Comparison of ENCODE assay signal across 8 cellular contexts in the genomic region with DNA sequence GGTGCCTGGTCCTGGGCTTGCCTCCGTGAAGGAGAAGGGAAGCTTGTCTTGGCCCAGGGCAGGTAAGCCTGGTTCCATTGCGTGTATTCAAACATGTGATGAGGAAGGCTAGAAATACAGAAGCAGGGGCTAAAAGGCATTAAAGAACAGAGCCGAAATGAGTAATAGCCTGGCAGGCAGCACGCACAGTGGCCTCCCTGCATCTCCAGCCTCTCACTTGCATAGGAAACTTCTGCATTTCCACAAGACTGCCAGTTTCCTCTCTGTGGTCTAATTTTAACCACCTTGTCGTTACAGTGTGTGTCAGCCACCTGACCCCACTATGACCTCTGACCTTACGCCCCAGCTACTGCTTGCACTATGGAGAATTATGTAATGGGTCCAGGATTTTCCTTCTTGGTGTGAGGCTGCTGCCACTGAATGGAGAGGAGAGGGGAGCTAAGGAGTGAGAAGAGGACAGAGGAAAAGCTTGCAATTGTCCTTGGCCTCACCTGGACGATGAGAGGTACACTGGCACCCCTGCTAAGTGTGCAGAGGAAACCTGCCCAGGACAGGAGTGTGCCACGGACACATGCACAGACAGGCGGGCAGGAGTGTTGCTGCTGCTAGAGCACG. TPM values are rescaled to one million over a fixed set of nuclear protein-coding genes. Genes with fewer than 3 reads are reported as not detected.
DNase-seq lines count a peak whose midpoint lies in the region; ATAC-seq and TF ChIP-seq lines count a peak whose summit lies in the region.

No MANE protein-coding gene starts in this region.

- peak overlapping the region; percentile 59 for H3K27ac ChIP-seq in HL-60 (replicated peaks)
- peak overlapping the region; percentile 76 to 89 for H3K27ac ChIP-seq in right atrium auricular region

- H3K4me3 ChIP-seq in HL-60 (replicated peaks; ENCODE audit: insufficient read depth, low read length) (no peak overlapping the region), right atrium auricular region (no peak overlapping the region), H7 (ENCODE audit: insufficient read depth, low read depth, low read length) (no peak overlapping the region), BE2C (ENCODE audit: low read depth, low read length) (no peak overlapping the region)

- H3K27ac Mint-ChIP-seq in activated CD8-positive, alpha-beta T cell treated with anti-CD3 and anti-CD28 coated beads for 36 hours: peak overlapping the region; percentile 58
- no peak overlapping the region for H3K27ac Mint-ChIP-seq in MCF 10A (ENCODE audit: low read depth, unreplicated experiment)

- TF ChIP-seq CTCF in HL-60 (IDR thresholded peaks at IDR 0.05; ENCODE audit: insufficient read depth, low read length) (no peak), right atrium auricular region (IDR thresholded peaks at IDR 0.05) (no peak), BE2C (IDR thresholded peaks at IDR 0.05; ENCODE audit: low read depth, low read length) (no peak), MCF 10A (IDR thresholded peaks at IDR 0.05; ENCODE audit: unreplicated experiment) (no peak)
- TF ChIP-seq CTCF in activated CD8-positive, alpha-beta T cell treated with anti-CD3 and anti-CD28 coated beads for 36 hours (IDR thresholded peaks at IDR 0.05): no peak

- BruUV-seq in MCF 10A (replicated peaks; lab: Mats Ljungman, UMichigan): no TSS peak

- peak; percentile 35 for ATAC-seq in GM18867 (IDR thresholded peaks at IDR 0.05; ENCODE audit: unreplicated experiment)
- peak; percentile 59 for ATAC-seq in activated CD8-positive, alpha-beta T cell treated with anti-CD3 and anti-CD28 coated beads for 36 hours

- DNase-seq in HL-60 (ENCODE audit: low read depth in 1 of 2, low spot score in 1 of 2) (peak; percentile 87 to 88), right atrium auricular region (ENCODE audit: low spot score) (no peak), H7 (no peak), BE2C (no peak), MCF 10A (ENCODE audit: unreplicated experiment) (no peak)
- peak; percentile 87 for DNase-seq in activated CD8-positive, alpha-beta T cell treated with anti-CD3 and anti-CD28 coated beads for 36 hours
- peak; percentile 66 for DNase-seq in stimulated activated CD8-positive, alpha-beta memory T cell treated with anti-CD3 and anti-CD28 coated beads, Interleukin-4, amount 100 ng/mL, for 48 hours

- intact Hi-C loops in activated CD8-positive, alpha-beta T cell treated with anti-CD3 and anti-CD28 coated beads for 36 hours (cut with micrococcal nuclease): loop anchor here (2.0 to 5.0 kb wide), 2 partner anchors 17 to 180 kb away; no protein-coding TSS in a partner anchor
- intact Hi-C loops in MCF 10A (cut with micrococcal nuclease): no loop called here

- POLR2A ChIA-PET in activated CD8-positive, alpha-beta T cell treated with anti-CD3 and anti-CD28 coated beads for 36 hours (lab: Charles Lee): interaction anchor here (0.5 to 2.9 kb wide), 12 partner anchors 12 to 506 kb away, joined by 3 to 14 read pairs (median 4); a partner anchor contains a TSS
- POLR2A ChIA-PET in MCF 10A (lab: Yijun Ruan, JAX): interaction anchor here (0.5 kb wide), 1 partner anchor 157 kb away, joined by 5 read pairs; no protein-coding TSS in a partner anchor

- no peak overlapping the region for H3K4me3 Mint-ChIP-seq in activated CD8-positive, alpha-beta T cell treated with anti-CD3 and anti-CD28 coated beads for 36 hours
- H3K4me3 Mint-ChIP-seq in MCF 10A (ENCODE audit: unreplicated experiment): no peak overlapping the region

- H3K9me3 ChIP-seq in right atrium auricular region: no peaks in the 10 kb centered on the region
- no peaks in the 10 kb centered on the region for H3K9me3 ChIP-seq in BE2C

- H3K9me3 Mint-ChIP-seq in activated CD8-positive, alpha-beta T cell treated with anti-CD3 and anti-CD28 coated beads for 36 hours: no peaks in the 10 kb centered on the region
- H3K9me3 Mint-ChIP-seq in MCF 10A (ENCODE audit: unreplicated experiment): no peaks in the 10 kb centered on the region

- H3K27me3 ChIP-seq in HL-60 (ENCODE audit: insufficient read depth, poor library complexity, severe bottlenecking) (no peaks in the 10 kb centered on the region), right atrium auricular region (no peaks in the 10 kb centered on the region), H7 (ENCODE audit: control insufficient read depth, insufficient read depth, low read length) (no peaks in the 10 kb centered on the region), BE2C (no peaks in the 10 kb centered on the region)

- peaks cover 74% of the 10 kb centered on the region for H3K4me1 Mint-ChIP-seq in activated CD8-positive, alpha-beta T cell treated with anti-CD3 and anti-CD28 coated beads for 36 hours (ENCODE audit: low read depth)
- peaks cover 18% of the 10 kb centered on the region for H3K4me1 Mint-ChIP-seq in MCF 10A (ENCODE audit: insufficient read depth, unreplicated experiment)

- H3K27me3 Mint-ChIP-seq in activated CD8-positive, alpha-beta T cell treated with anti-CD3 and anti-CD28 coated beads for 36 hours: no peaks in the 10 kb centered on the region
- H3K27me3 Mint-ChIP-seq in MCF 10A (ENCODE audit: insufficient read depth, unreplicated experiment): no peaks in the 10 kb centered on the region

- peaks cover 0 to 89% of the 10 kb centered on the region in 2 donors for H3K4me1 ChIP-seq in right atrium auricular region
- H3K4me1 ChIP-seq in BE2C: peaks cover 19% of the 10 kb centered on the region

- CTCF ChIA-PET in activated CD8-positive, alpha-beta T cell treated with anti-CD3 and anti-CD28 coated beads for 36 hours (lab: Charles Lee): interaction anchor here (0.8 to 6.8 kb wide), 9 partner anchors 11 to 329 kb away, joined by 3 to 74 read pairs (median 3); a partner anchor contains a TSS
- CTCF ChIA-PET in MCF 10A (lab: Yijun Ruan, JAX): interaction anchor here (0.6 to 0.9 kb wide), 3 partner anchors 15 to 157 kb away, joined by 3 to 6 read pairs (median 3); no protein-coding TSS in a partner anchor

- H3K36me3 ChIP-seq in right atrium auricular region (no peaks in the 10 kb centered on the region), H7 (replicated peaks; ENCODE audit: control insufficient read depth, insufficient read depth, low read length) (no peaks in the 10 kb centered on the region), BE2C (no peaks in the 10 kb centered on the region)

- peaks cover 44% of the 10 kb centered on the region for H3K36me3 Mint-ChIP-seq in activated CD8-positive, alpha-beta T cell treated with anti-CD3 and anti-CD28 coated beads for 36 hours (ENCODE audit: low read depth)
- peaks cover 16% of the 10 kb centered on the region for H3K36me3 Mint-ChIP-seq in MCF 10A (ENCODE audit: insufficient read depth, unreplicated experiment)

RNA-seq across cellular contexts. Expression of a gene that starts 32.8 kb away (rescaled TPM):
- 10 to 100 TPM; 35.1 TPM for total RNA-seq in activated CD8-positive, alpha-beta T cell treated with anti-CD3 and anti-CD28 coated beads for 36 hours
- 10 to 100 TPM; 15.5 to 18.0 TPM for total RNA-seq in right atrium auricular region
- 0.03 and 0.63 TPM in 2 replicates for total RNA-seq in H7 (2014; rRNA removed; shearing (Covaris generic))
- 1.3 TPM for polyA plus RNA-seq in BE2C (2012; ENCODE audit: insufficient read depth, insufficient read length, low read depth)
- 0.59 and 1.0 TPM in 2 replicates for total RNA-seq in MCF 10A (2022)

RNA-seq across cellular contexts. Expression of a gene that starts 45.9 kb away (rescaled TPM):
- total RNA-seq in activated CD8-positive, alpha-beta T cell treated with anti-CD3 and anti-CD28 coated beads for 36 hours: 10 to 100 TPM; 28.0 to 28.5 TPM
- total RNA-seq in right atrium auricular region: 10 to 100 TPM; 29.6 to 31.7 TPM
- total RNA-seq in H7 (2014; rRNA removed; shearing (Covaris generic)): 23.1 and 25.1 TPM in 2 replicates
- polyA plus RNA-seq in BE2C (2012; ENCODE audit: insufficient read depth, insufficient read length, low read depth): 45.7 TPM
- 28.8 and 33.5 TPM in 2 replicates for total RNA-seq in MCF 10A (2022)

RNA-seq across cellular contexts. Expression of a gene that starts 57.8 kb away (rescaled TPM):
- 10 to 100 TPM; 27.8 to 32.5 TPM for total RNA-seq in activated CD8-positive, alpha-beta T cell treated with anti-CD3 and anti-CD28 coated beads for 36 hours
- 10 to 100 TPM; 17.2 to 21.6 TPM for total RNA-seq in right atrium auricular region
- total RNA-seq in H7 (2014; rRNA removed; shearing (Covaris generic)): 37.0 and 53.6 TPM in 2 replicates
- polyA plus RNA-seq in BE2C (2012; ENCODE audit: insufficient read depth, insufficient read length, low read depth): 130 TPM
- total RNA-seq in MCF 10A (2022): 29.7 and 45.2 TPM in 2 replicates

Comparison
In these comparisons a context has a peak if more than half of its experiments do, and no peak if none do; other contexts are left out.
1. DNase-seq: peak in HL-60 (2 of 2), activated CD8-positive, alpha-beta T cell treated with anti-CD3 and anti-CD28 coated beads for 36 hours (single experiment) and stimulated activated CD8-positive, alpha-beta memory T cell treated with anti-CD3 and anti-CD28 coated beads, Interleukin-4, amount 100 ng/mL, for 48 hours (single experiment); none in right atrium auricular region (single experiment), H7 (single experiment), BE2C (single experiment) and MCF 10A (single experiment).